ENCODE assay signal across 1 cellular context in the genomic region with DNA sequence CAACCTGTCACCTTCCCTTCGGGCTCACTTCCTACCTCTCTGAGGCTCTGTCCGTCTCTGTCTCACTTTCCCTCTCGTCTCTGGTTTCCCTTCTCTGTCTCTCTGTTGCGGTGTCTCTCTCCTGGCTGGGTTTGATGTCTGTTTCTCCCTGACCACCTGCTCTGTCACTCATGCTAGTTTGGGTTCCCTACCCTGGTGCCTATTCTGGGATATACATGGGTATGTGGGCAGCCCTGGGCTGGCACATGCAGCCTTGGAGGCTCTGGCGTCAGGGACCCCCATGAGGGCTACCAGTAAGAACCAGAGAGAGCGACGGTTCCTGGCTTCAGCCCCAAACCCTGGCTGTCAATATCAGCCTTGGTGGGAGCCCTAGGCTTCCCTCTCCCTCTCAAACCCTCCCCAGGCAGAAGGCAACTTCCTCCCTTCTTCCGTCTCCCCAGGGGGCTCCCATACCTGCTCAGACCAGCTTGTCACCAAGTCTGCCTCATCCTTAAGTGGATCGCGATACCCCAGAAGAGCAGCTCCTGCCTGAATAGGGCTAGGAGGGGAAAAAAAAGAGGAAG.
TF ChIP-seq lines count a peak whose summit lies in the region.

No MANE protein-coding gene starts in this region.

TF ChIP-seq in SK-N-SH, 30 proteins besides CTCF, POLR2A, EP300 and RAD21 (continued from another document):
- TF ChIP-seq, protein P1, sequence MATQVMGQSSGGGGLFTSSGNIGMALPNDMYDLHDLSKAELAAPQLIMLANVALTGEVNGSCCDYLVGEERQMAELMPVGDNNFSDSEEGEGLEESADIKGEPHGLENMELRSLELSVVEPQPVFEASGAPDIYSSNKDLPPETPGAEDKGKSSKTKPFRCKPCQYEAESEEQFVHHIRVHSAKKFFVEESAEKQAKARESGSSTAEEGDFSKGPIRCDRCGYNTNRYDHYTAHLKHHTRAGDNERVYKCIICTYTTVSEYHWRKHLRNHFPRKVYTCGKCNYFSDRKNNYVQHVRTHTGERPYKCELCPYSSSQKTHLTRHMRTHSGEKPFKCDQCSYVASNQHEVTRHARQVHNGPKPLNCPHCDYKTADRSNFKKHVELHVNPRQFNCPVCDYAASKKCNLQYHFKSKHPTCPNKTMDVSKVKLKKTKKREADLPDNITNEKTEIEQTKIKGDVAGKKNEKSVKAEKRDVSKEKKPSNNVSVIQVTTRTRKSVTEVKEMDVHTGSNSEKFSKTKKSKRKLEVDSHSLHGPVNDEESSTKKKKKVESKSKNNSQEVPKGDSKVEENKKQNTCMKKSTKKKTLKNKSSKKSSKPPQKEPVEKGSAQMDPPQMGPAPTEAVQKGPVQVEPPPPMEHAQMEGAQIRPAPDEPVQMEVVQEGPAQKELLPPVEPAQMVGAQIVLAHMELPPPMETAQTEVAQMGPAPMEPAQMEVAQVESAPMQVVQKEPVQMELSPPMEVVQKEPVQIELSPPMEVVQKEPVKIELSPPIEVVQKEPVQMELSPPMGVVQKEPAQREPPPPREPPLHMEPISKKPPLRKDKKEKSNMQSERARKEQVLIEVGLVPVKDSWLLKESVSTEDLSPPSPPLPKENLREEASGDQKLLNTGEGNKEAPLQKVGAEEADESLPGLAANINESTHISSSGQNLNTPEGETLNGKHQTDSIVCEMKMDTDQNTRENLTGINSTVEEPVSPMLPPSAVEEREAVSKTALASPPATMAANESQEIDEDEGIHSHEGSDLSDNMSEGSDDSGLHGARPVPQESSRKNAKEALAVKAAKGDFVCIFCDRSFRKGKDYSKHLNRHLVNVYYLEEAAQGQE (IDR thresholded peaks at IDR 0.05; ENCODE audit: low read depth, low read length) = no peak
- TF ChIP-seq, protein P2, sequence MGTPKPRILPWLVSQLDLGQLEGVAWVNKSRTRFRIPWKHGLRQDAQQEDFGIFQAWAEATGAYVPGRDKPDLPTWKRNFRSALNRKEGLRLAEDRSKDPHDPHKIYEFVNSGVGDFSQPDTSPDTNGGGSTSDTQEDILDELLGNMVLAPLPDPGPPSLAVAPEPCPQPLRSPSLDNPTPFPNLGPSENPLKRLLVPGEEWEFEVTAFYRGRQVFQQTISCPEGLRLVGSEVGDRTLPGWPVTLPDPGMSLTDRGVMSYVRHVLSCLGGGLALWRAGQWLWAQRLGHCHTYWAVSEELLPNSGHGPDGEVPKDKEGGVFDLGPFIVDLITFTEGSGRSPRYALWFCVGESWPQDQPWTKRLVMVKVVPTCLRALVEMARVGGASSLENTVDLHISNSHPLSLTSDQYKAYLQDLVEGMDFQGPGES (IDR thresholded peaks at IDR 0.05; ENCODE audit: low read depth, low read length) = no peak
- TF ChIP-seq RCOR1 (IDR thresholded peaks at IDR 0.05; ENCODE audit: low read length) (no peak), RXRA (IDR thresholded peaks at IDR 0.05; ENCODE audit: borderline replicate concordance, low read depth) (no peak), FOXJ3 (CRISPR knock-in tag; IDR thresholded peaks at IDR 0.05) (no peak), POLR2AphosphoS5 (IDR thresholded peaks at IDR 0.05; ENCODE audit: low read depth, low read length) (no peak), MXI1 (IDR thresholded peaks at IDR 0.05; ENCODE audit: low read depth, low read length) (no peak), ELF1 (IDR thresholded peaks at IDR 0.05) (no peak), TCF12 (IDR thresholded peaks at IDR 0.05) (no peak), RFX5 (IDR thresholded peaks at IDR 0.05; ENCODE audit: low read length) (no peak), FOXM1 (IDR thresholded peaks at IDR 0.05; ENCODE audit: low read depth) (no peak)
- TF ChIP-seq, protein P3, sequence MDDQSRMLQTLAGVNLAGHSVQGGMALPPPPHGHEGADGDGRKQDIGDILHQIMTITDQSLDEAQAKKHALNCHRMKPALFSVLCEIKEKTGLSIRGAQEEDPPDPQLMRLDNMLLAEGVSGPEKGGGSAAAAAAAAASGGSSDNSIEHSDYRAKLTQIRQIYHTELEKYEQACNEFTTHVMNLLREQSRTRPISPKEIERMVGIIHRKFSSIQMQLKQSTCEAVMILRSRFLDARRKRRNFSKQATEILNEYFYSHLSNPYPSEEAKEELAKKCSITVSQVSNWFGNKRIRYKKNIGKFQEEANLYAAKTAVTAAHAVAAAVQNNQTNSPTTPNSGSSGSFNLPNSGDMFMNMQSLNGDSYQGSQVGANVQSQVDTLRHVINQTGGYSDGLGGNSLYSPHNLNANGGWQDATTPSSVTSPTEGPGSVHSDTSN (IDR thresholded peaks at IDR 0.05) = no peak
